Comparison of ENCODE assay signal across 10 cellular contexts in genomic region chr10:33487014-33487776, GRCh38.
DNase-seq lines count a peak whose midpoint lies in the region; ATAC-seq and TF ChIP-seq lines count a peak whose summit lies in the region.
"Had no signal": no experiment of that assay in that cellular context is flagged by ENCODE, and none has a peak within 500 bp of the region (broad histone marks: within the 10 kb centered on the region; RNA-seq: fewer than 3 reads in every experiment).

No MANE protein-coding gene starts in this region.

- H3K9me3 Mint-ChIP-seq in mesothelial cell of epicardium: no peaks in the 10 kb centered on the region
- H3K9me3 Mint-ChIP-seq: activated naive CD4-positive, alpha-beta T cell treated with anti-CD3 and anti-CD28 coated beads, Interleukin-2, amount 10 ng/mL, durations not matched to agents 7 days and 5 days had no signal

- H3K9me3 ChIP-seq in BE2C (no peaks in the 10 kb centered on the region), OCI-LY7 (ENCODE audit: low read length) (no peaks in the 10 kb centered on the region)

- no peak overlapping the region for H3K27ac Mint-ChIP-seq in mesothelial cell of epicardium
- H3K27ac Mint-ChIP-seq: activated naive CD4-positive, alpha-beta T cell treated with anti-CD3 and anti-CD28 coated beads, Interleukin-2, amount 10 ng/mL, durations not matched to agents 7 days and 5 days; IgD-negative memory B cell had no signal

- intact Hi-C loops in OCI-LY7 (cut with micrococcal nuclease; ENCODE audit: unreplicated experiment): no loop called here

- DNase-seq in BE2C (no peak), HFF-Myc (ENCODE audit: extremely low read depth, low read depth) (no peak), left lobe of liver (ENCODE audit: low spot score) (no peak), globus pallidus (ENCODE audit: low spot score) (no peak), mesothelial cell of epicardium (ENCODE audit: low spot score in 2 of 2, unreplicated experiment in 2 of 2) (no peak), OCI-LY7 (ENCODE audit: low spot score) (no peak)
- DNase-seq: activated naive CD4-positive, alpha-beta T cell treated with anti-CD3 and anti-CD28 coated beads, Interleukin-2, amount 10 ng/mL, durations not matched to agents 7 days and 5 days had no signal

- no peaks in the 10 kb centered on the region for H3K27me3 ChIP-seq in BE2C

- BruUV-seq in OCI-LY7 (replicated peaks; lab: Mats Ljungman, UMichigan): no TSS peak

- H3K36me3 Mint-ChIP-seq in mesothelial cell of epicardium: no peaks in the 10 kb centered on the region
- H3K36me3 Mint-ChIP-seq: activated naive CD4-positive, alpha-beta T cell treated with anti-CD3 and anti-CD28 coated beads, Interleukin-2, amount 10 ng/mL, durations not matched to agents 7 days and 5 days; IgD-negative memory B cell had no signal

- H3K4me1 ChIP-seq in BE2C (no peaks in the 10 kb centered on the region), OCI-LY7 (ENCODE audit: insufficient read depth, low read length, poor library complexity, severe bottlenecking) (no peaks in the 10 kb centered on the region)

- no peak overlapping the region for H3K4me2 ChIP-seq in OCI-LY7 (ENCODE audit: low read length)

- no peaks in the 10 kb centered on the region for H3K9me2 ChIP-seq in OCI-LY7 (ENCODE audit: insufficient read depth, low read length)

- no peaks in the 10 kb centered on the region for H3K79me2 ChIP-seq in OCI-LY7 (ENCODE audit: insufficient read depth, low read depth, low read length)

- no peaks in the 10 kb centered on the region for H3K27me3 Mint-ChIP-seq in mesothelial cell of epicardium (ENCODE audit: low read depth)
- H3K27me3 Mint-ChIP-seq: activated naive CD4-positive, alpha-beta T cell treated with anti-CD3 and anti-CD28 coated beads, Interleukin-2, amount 10 ng/mL, durations not matched to agents 7 days and 5 days; IgD-negative memory B cell had no signal

- TF ChIP-seq CTCF in BE2C (IDR thresholded peaks at IDR 0.05; ENCODE audit: low read depth, low read length) (peak; percentile 39), HFF-Myc (IDR thresholded peaks at IDR 0.05; ENCODE audit: low read depth, low read length, missing control alignments) (peak; percentile 23), WI38 (IDR thresholded peaks at IDR 0.05; ENCODE audit: low read depth, low read length) (no peak), mesothelial cell of epicardium (IDR thresholded peaks at IDR 0.05; ENCODE audit: unreplicated experiment) (no peak), OCI-LY7 (conservative IDR thresholded peaks at IDR 0.05; ENCODE audit: low read length) (no peak)

- no peak overlapping the region for H3K4me3 Mint-ChIP-seq in mesothelial cell of epicardium
- H3K4me3 Mint-ChIP-seq: activated naive CD4-positive, alpha-beta T cell treated with anti-CD3 and anti-CD28 coated beads, Interleukin-2, amount 10 ng/mL, durations not matched to agents 7 days and 5 days had no signal

- H3K4me1 Mint-ChIP-seq in mesothelial cell of epicardium: peaks cover 43% of the 10 kb centered on the region

- H4K20me1 ChIP-seq in OCI-LY7 (ENCODE audit: insufficient read depth, low read length): no peaks in the 10 kb centered on the region

- H3K36me3 ChIP-seq in BE2C (no peaks in the 10 kb centered on the region), OCI-LY7 (ENCODE audit: insufficient read depth, low read length) (no peaks in the 10 kb centered on the region)

- POLR2A ChIA-PET in OCI-LY7 (lab: Charles Lee): interaction anchor here (0.9 kb wide), 1 partner anchor 174 kb away, joined by 3 read pairs; no protein-coding TSS in a partner anchor

- H3K4me3 ChIP-seq in BE2C (ENCODE audit: low read depth, low read length): no peak overlapping the region
- H3K4me3 ChIP-seq in HFF-Myc (replicated peaks; ENCODE audit: low read depth, low read length): no peak overlapping the region
- H3K4me3 ChIP-seq in WI38 (ENCODE audit: low read depth, low read length): 0 out of 2 replicates have a peak overlapping the region, but pooled peaks have one; percentile 10
- H3K4me3 ChIP-seq in OCI-LY7 (ENCODE audit: low read depth, low read length, poor library complexity, severe bottlenecking): no peak overlapping the region

- no peak overlapping the region for H2AFZ ChIP-seq in OCI-LY7 (ENCODE audit: low read length)

- H3K27ac ChIP-seq in OCI-LY7 (ENCODE audit: low read depth, low read length, poor library complexity, severe bottlenecking): no peak overlapping the region

- CTCF ChIA-PET in OCI-LY7 (lab: Charles Lee; ENCODE audit: unreplicated experiment): no interaction called here

- ATAC-seq in left lobe of liver: peak; percentile 29
- no peak for ATAC-seq in GM21717 (IDR thresholded peaks at IDR 0.05; ENCODE audit: unreplicated experiment)

Comparison
In these comparisons a context has a peak if more than half of its experiments do, and no peak if none do; other contexts are left out.
1. CTCF ChIP-seq: peak in BE2C (single experiment) and HFF-Myc (single experiment); none in WI38 (single experiment), mesothelial cell of epicardium (single experiment) and OCI-LY7 (single experiment).